ENCODE assay signal across 28 cellular contexts in genomic region chr6:53879608-53880007, GRCh38.
"Had no signal": no experiment of that assay in that cellular context is flagged by ENCODE, and none has a peak within 500 bp of the region (broad histone marks: within the 10 kb centered on the region; RNA-seq: fewer than 3 reads in every experiment).

No MANE protein-coding gene starts in this region.

- ATAC-seq: activated T-cell treated with anti-CD3 and anti-CD28 coated beads, Interleukin-2, amount 50 U/mL, for 72 hours; body of pancreas had no signal

- H3K36me3 ChIP-seq: neutrophil, ovary, prostate gland, right atrium auricular region, upper lobe of left lung had no signal

- H3K4me1 Mint-ChIP-seq: immature natural killer cell, nephron had no signal

- H3K27me3 Mint-ChIP-seq: dendritic cell treated with granulocyte-macrophage colony-stimulating factor and Interleukin-4, amounts not matched to agents 40 ng/mL and 50 ng/mL, for 4 days had no signal

- H3K4me1 ChIP-seq: body of pancreas, prostate gland, right atrium auricular region, spleen, testis, upper lobe of left lung had no signal

- H3K27ac Mint-ChIP-seq: activated T-cell treated with anti-CD3 and anti-CD28 coated beads, Interleukin-2, amount 50 U/mL, for 72 hours; dendritic cell treated with granulocyte-macrophage colony-stimulating factor and Interleukin-4, amounts not matched to agents 40 ng/mL and 50 ng/mL, for 4 days; immature natural killer cell; nephron; T-helper 1 cell treated with Interleukin-12 subunit alpha and Interleukin-12 subunit beta and Interleukin-4 antibody, amounts not matched to agents 30 μg/mL and 1 μg/mL, for 36 hours had no signal

- DNase-seq: activated CD4-positive, alpha-beta T cell treated with anti-CD3 and anti-CD28 coated beads for 4 hours; activated CD4-positive, alpha-beta T cell treated with anti-CD3 and anti-CD28 coated beads, Interleukin-2, amount 50 U/mL, for 48 hours; activated CD4-positive, CD25-positive, alpha-beta regulatory T cell; activated effector memory CD4-positive, alpha-beta T cell treated with anti-CD3 and anti-CD28 coated beads, Interleukin-2, amount 50 U/mL, for 16 hours; activated naive CD4-positive, alpha-beta T cell treated with anti-CD3 and anti-CD28 coated beads, Interleukin-2, amount 50 U/mL, for 16 hours; activated T-cell treated with anti-CD3 and anti-CD28 coated beads, Interleukin-2, amount 50 U/mL, for 72 hours; anterior cingulate cortex; effector CD4-positive, alpha-beta T cell; erythroblast; glutamatergic neuron; immature natural killer cell; ovary; spleen; stimulated activated CD4-positive, alpha-beta T cell treated with anti-CD3 and anti-CD28 coated beads, Interleukin-4, amount 100 ng/mL, for 1 hour; stimulated activated naive CD4-positive, alpha-beta T cell; T1000; testis; upper lobe of left lung had no signal

- H3K4me3 Mint-ChIP-seq: activated T-cell treated with anti-CD3 and anti-CD28 coated beads, Interleukin-2, amount 50 U/mL, for 72 hours; dendritic cell treated with granulocyte-macrophage colony-stimulating factor and Interleukin-4, amounts not matched to agents 40 ng/mL and 50 ng/mL, for 4 days; immature natural killer cell; nephron; T-helper 1 cell treated with Interleukin-12 subunit alpha and Interleukin-12 subunit beta and Interleukin-4 antibody, amounts not matched to agents 30 μg/mL and 1 μg/mL, for 36 hours had no signal

- H3K4me3 ChIP-seq: body of pancreas, hepatocyte, ovary, prostate gland, right atrium auricular region, spleen, testis, upper lobe of left lung had no signal

- FAIRE-seq: endometrium, frontal cortex had no signal

- H3K9me3 ChIP-seq: body of pancreas, neutrophil, ovary, prostate gland, right atrium auricular region, testis, upper lobe of left lung had no signal

- H3K9me3 Mint-ChIP-seq: activated T-cell treated with anti-CD3 and anti-CD28 coated beads, Interleukin-2, amount 50 U/mL, for 72 hours; T-helper 1 cell treated with Interleukin-12 subunit alpha and Interleukin-12 subunit beta and Interleukin-4 antibody, amounts not matched to agents 30 μg/mL and 1 μg/mL, for 36 hours had no signal
